In the genomic region with DNA sequence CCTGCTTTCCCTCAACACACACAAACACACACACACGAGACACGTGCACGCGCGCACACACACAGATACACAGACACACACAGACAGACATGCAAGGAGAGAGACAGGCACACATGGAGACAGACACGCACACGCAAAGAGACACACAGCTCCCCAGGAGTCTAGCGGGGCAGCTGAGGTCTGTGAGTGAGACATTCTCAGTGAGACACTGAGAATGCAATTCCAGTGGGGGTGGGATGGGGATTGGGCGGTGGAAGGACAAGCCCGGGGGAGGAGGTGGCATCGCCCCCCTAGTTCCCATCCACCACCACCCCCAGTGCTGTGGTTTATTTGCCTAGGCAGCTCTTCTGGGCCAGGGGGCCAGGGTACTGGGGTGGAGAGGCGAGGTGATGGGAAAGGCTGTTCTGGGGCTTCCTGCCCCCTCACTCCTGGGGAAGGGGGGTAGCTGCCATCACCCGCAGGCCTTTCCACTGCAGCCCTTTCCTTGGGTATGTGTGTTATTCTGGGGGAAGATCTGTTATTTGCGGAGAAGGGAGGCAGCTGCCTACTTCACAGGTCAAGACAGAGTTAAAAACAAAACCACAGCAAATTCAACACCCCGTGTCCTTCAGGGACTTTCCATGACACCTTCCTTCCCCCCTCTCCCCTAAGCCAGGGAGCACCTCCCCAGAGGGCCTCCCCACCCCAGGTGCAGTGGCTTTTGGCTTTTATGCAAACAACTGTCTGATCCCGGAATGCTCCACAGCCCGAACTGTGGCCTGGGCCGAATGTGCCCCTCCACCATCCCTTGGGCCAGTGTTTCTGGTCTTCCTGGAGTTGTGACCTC, we compare ENCODE assay signal across 8 cellular contexts. TPM values are rescaled to one million over a fixed set of nuclear protein-coding genes. Genes with fewer than 3 reads are reported as not detected.
DNase-seq lines count a peak whose midpoint lies in the region; ATAC-seq and TF ChIP-seq lines count a peak whose summit lies in the region.

No MANE protein-coding gene starts in this region.

- H3K27ac ChIP-seq in mammary epithelial cell (ENCODE audit: insufficient read depth, low read depth, low read length): no peak overlapping the region
- no peak overlapping the region for H3K27ac ChIP-seq in endodermal cell (ENCODE audit: low read depth, low read length)
- peak overlapping the region in 2 of 4 donors; percentile 82 to 86 for H3K27ac ChIP-seq in gastrocnemius medialis

- H3K27ac Mint-ChIP-seq in MCF 10A (ENCODE audit: low read depth, unreplicated experiment) (peak overlapping the region; percentile 16), endodermal cell (no peak overlapping the region)

- 86% methylated on average over 7 of the region's 18 CpGs for WGBS in mammary epithelial cell (ENCODE audit: low coverage, missing lambda C conversion rate)
- 67 to 73% methylated on average over 2 to 14 of the region's 18 CpGs for WGBS in endodermal cell (ENCODE audit: insufficient coverage in 1 of 2, insufficient read length in 1 of 2), 2 experiments

- no peaks in the 10 kb centered on the region for H3K36me3 Mint-ChIP-seq in MCF 10A (ENCODE audit: insufficient read depth, unreplicated experiment)
- no peaks in the 10 kb centered on the region for H3K36me3 Mint-ChIP-seq in endodermal cell (ENCODE audit: low read depth)

- H3K4me2 ChIP-seq in mammary epithelial cell (ENCODE audit: insufficient read depth, low read depth, low read length): no peak overlapping the region

- DNase-seq in MCF 10A (ENCODE audit: unreplicated experiment) (no peak), mammary epithelial cell (no peak), endodermal cell (peak; percentile 64), NCI-H510A (lab: John Stamatoyannopoulos, UW) (no peak), gastrocnemius medialis (no peak), COR-L47 (lab: John Stamatoyannopoulos, UW) (no peak)
- DNase-seq in activated CD4-positive, alpha-beta T cell treated with anti-CD3 and anti-CD28 coated beads for 4 hours: peak; percentile 51 to 63
- peak; percentile 26 to 35 (median 26) for DNase-seq in stimulated activated CD4-positive, alpha-beta T cell treated with anti-CD3 and anti-CD28 coated beads, TNF-alpha, amount 100 ng/mL, for 1 hour (ENCODE audit: low read depth in 3 of 3, low spot score in 1 of 3)

- H3K4me3 Mint-ChIP-seq in MCF 10A (ENCODE audit: unreplicated experiment) (peak overlapping the region; percentile 30), endodermal cell (peak overlapping the region; percentile 52)

- no peak overlapping the region for H2AFZ ChIP-seq in mammary epithelial cell (ENCODE audit: low read depth, low read length)

- H3K36me3 ChIP-seq in mammary epithelial cell (ENCODE audit: insufficient read depth, low read length): no peaks in the 10 kb centered on the region
- H3K36me3 ChIP-seq in endodermal cell (ENCODE audit: control insufficient read depth, insufficient read depth, low read length): no peaks in the 10 kb centered on the region
- H3K36me3 ChIP-seq in gastrocnemius medialis: no peaks in the 10 kb centered on the region

- H3K9ac ChIP-seq in mammary epithelial cell (ENCODE audit: insufficient read depth, low read length): no peak overlapping the region
- no peak overlapping the region for H3K9ac ChIP-seq in endodermal cell (ENCODE audit: extremely low read depth, low read length, poor library complexity, severe bottlenecking)

- H3K79me2 ChIP-seq in mammary epithelial cell (ENCODE audit: insufficient read depth, low read length): no peaks in the 10 kb centered on the region

- intact Hi-C loops in MCF 10A (cut with micrococcal nuclease): no loop called here
- intact Hi-C loops in mammary epithelial cell (cut with micrococcal nuclease): loop anchor here (2.0 to 10.0 kb wide), 3 partner anchors 109 to 551 kb away; partner anchors contain the start of genes IKZF3 and RPL19
- intact Hi-C loops in gastrocnemius medialis (cut with DNase I; ENCODE audit: low total_unique reads): loop anchor here (10.0 kb wide), 1 partner anchor 211 kb away; no protein-coding TSS in a partner anchor

- ATAC-seq in gastrocnemius medialis: no peak

- no peak overlapping the region for H3K4me3 ChIP-seq in mammary epithelial cell (replicated peaks in 1 of 3; ENCODE audit: insufficient read depth in 1 of 3, low read depth in 2 of 3, low read length in 3 of 3)
- no peak overlapping the region for H3K4me3 ChIP-seq in endodermal cell (ENCODE audit: low read length)
- no peak overlapping the region for H3K4me3 ChIP-seq in gastrocnemius medialis

- no peaks in the 10 kb centered on the region for H4K20me1 ChIP-seq in mammary epithelial cell (ENCODE audit: insufficient read depth, low read length)

- no peaks in the 10 kb centered on the region for H3K9me3 Mint-ChIP-seq in MCF 10A (ENCODE audit: unreplicated experiment)
- no peaks in the 10 kb centered on the region for H3K9me3 Mint-ChIP-seq in endodermal cell

- POLR2A ChIA-PET in MCF 10A (lab: Yijun Ruan, JAX): interaction anchor here (1.0 to 5.5 kb wide), 4 partner anchors 14 to 130 kb away, joined by 3 to 36 read pairs (median 7); partner anchors contain the start of genes GRB7 and PGAP3

- H3K4me1 Mint-ChIP-seq in MCF 10A (ENCODE audit: insufficient read depth, unreplicated experiment) (no peaks in the 10 kb centered on the region), endodermal cell (peaks cover 26% of the 10 kb centered on the region)

- no peak for TF ChIP-seq POLR2A in gastrocnemius medialis (IDR thresholded peaks at IDR 0.05)

- CTCF ChIA-PET in MCF 10A (lab: Yijun Ruan, JAX): interaction anchor here (0.6 to 5.1 kb wide), 7 partner anchors 8 to 271 kb away, joined by 3 to 50 read pairs (median 4); no protein-coding TSS in a partner anchor
- CTCF ChIA-PET in mammary epithelial cell (lab: Charles Lee; ENCODE audit: low non-redundant PET): no interaction called here

- H3K4me1 ChIP-seq in mammary epithelial cell (ENCODE audit: insufficient read depth, low read length) (peaks cover 7% of the 10 kb centered on the region), endodermal cell (ENCODE audit: control insufficient read depth, insufficient read depth, low read length) (peaks cover 3% of the 10 kb centered on the region), gastrocnemius medialis (peaks cover 0 to 5% of the 10 kb centered on the region in 2 donors)

- peaks cover 55% of the 10 kb centered on the region for H3K27me3 Mint-ChIP-seq in MCF 10A (ENCODE audit: insufficient read depth, unreplicated experiment)
- H3K27me3 Mint-ChIP-seq in endodermal cell (ENCODE audit: insufficient read depth): no peaks in the 10 kb centered on the region

- TF ChIP-seq CTCF in MCF 10A (IDR thresholded peaks at IDR 0.05; ENCODE audit: unreplicated experiment) (no peak), mammary epithelial cell (conservative IDR thresholded peaks at IDR 0.05 in 1 of 2, IDR thresholded peaks at IDR 0.05 in 1 of 2; ENCODE audit: extremely low read depth in 1 of 2, insufficient read depth in 1 of 2, low read depth in 1 of 2, low read length in 2 of 2) (no peak), endodermal cell (conservative IDR thresholded peaks at IDR 0.05) (no peak), gastrocnemius medialis (IDR thresholded peaks at IDR 0.05 in 4 of 5, conservative IDR thresholded peaks at IDR 0.05 in 1 of 5) (no peak)

- H3K27me3 ChIP-seq in mammary epithelial cell (ENCODE audit: insufficient read depth, low read length) (peaks cover 2% of the 10 kb centered on the region), endodermal cell (ENCODE audit: control insufficient read depth, insufficient read depth, low read length, poor library complexity, severe bottlenecking) (peaks cover 6% of the 10 kb centered on the region), gastrocnemius medialis (peaks cover 0 to 2% (median 0%) of the 10 kb centered on the region in 3 donors)

- in situ Hi-C loops in mammary epithelial cell (cut with MboI; ENCODE audit: low sequenced_read_pairs in 2 of 2): loop anchor here in 1 of 2 donors (5.0 kb wide), 1 partner anchor 133 kb away; no protein-coding TSS in a partner anchor
- in situ Hi-C loops in gastrocnemius medialis (cut with MboI; ENCODE audit: low sequenced_read_pairs in 4 of 4): loop anchor here in 3 of 4 donors (10.0 kb wide), 2 partner anchors 131 to 201 kb away; partner anchors contain the start of gene PPP1R1B (in 2 of the 3)

- BruUV-seq in MCF 10A (replicated peaks; lab: Mats Ljungman, UMichigan): no TSS peak
- no TSS peak for BruUV-seq in mammary epithelial cell (replicated peaks; lab: Mats Ljungman, UMichigan)

- H3K9me3 ChIP-seq in mammary epithelial cell (replicated peaks; ENCODE audit: insufficient read depth, low read length) (no peaks in the 10 kb centered on the region), endodermal cell (ENCODE audit: control insufficient read depth, low read length) (no peaks in the 10 kb centered on the region), gastrocnemius medialis (no peaks in the 10 kb centered on the region)

- dilution Hi-C loops in mammary epithelial cell (cut with HindIII; ENCODE audit: low sequenced_read_pairs): no loop called here

RNA-seq across cellular contexts. Expression of gene GRB7, which starts 18.0 kb away (rescaled TPM):
- total RNA-seq in MCF 10A (2022) (7.3 and 10.3 TPM in 2 replicates), mammary epithelial cell (10 to 100 TPM in 1 of 2 donors, 1 to 10 TPM in 1; 1.5 to 18.2 TPM), endodermal cell (10 to 100 TPM; 54.6 to 73.9 TPM), gastrocnemius medialis (under 1 TPM in 2 of 4 donors, not detected in 2; 0.41 to 0.70 TPM)
- 9.9 TPM for polyA plus RNA-seq in mammary epithelial cell
- 9.1 TPM for polyA minus RNA-seq in mammary epithelial cell
- 6.1 TPM for polyA plus RNA-seq in endodermal cell (2013, experiment 1 of 2)
- 4.4 TPM for polyA plus RNA-seq in endodermal cell (2013, experiment 2 of 2)

RNA-seq across cellular contexts. Expression of gene MIEN1, which starts 25.4 kb away (rescaled TPM):
- 42.1 and 51.3 TPM in 2 replicates for total RNA-seq in MCF 10A (2022)
- 10 to 100 TPM; 10.2 to 36.8 TPM for total RNA-seq in mammary epithelial cell
- polyA plus RNA-seq in mammary epithelial cell: 47.4 TPM
- 29.8 TPM for polyA minus RNA-seq in mammary epithelial cell
- total RNA-seq in endodermal cell: 10 to 100 TPM; 42.6 to 57.0 TPM
- polyA plus RNA-seq in endodermal cell (2013, experiment 1 of 2): 57.8 TPM
- 57.7 TPM for polyA plus RNA-seq in endodermal cell (2013, experiment 2 of 2)
- total RNA-seq in gastrocnemius medialis: 10 to 100 TPM; 42.8 to 81.9 (median 67.7) TPM

RNA-seq across cellular contexts. Expression of gene ERBB2, which starts 55.9 kb away (rescaled TPM):
- 33.3 and 33.7 TPM in 2 replicates for total RNA-seq in MCF 10A (2022)
- total RNA-seq in mammary epithelial cell: 10 to 100 TPM; 54.3 to 66.5 TPM
- polyA plus RNA-seq in mammary epithelial cell: 28.4 TPM
- 222 TPM for polyA minus RNA-seq in mammary epithelial cell
- total RNA-seq in endodermal cell: 100 to 1,000 TPM; 110 to 133 TPM
- polyA plus RNA-seq in endodermal cell (2013, experiment 1 of 2): 72.5 TPM
- polyA plus RNA-seq in endodermal cell (2013, experiment 2 of 2): 68.6 TPM
- total RNA-seq in gastrocnemius medialis: 10 to 100 TPM in 3 of 4 donors, 1 to 10 TPM in 1; 6.0 to 26.4 (median 15.3) TPM

Comparison
In these comparisons a context has a peak if more than half of its experiments do, and no peak if none do; other contexts are left out.
1. DNase-seq: peak in activated CD4-positive, alpha-beta T cell treated with anti-CD3 and anti-CD28 coated beads for 4 hours (2 of 2), endodermal cell (single experiment) and stimulated activated CD4-positive, alpha-beta T cell treated with anti-CD3 and anti-CD28 coated beads, TNF-alpha, amount 100 ng/mL, for 1 hour (3 of 3); none in MCF 10A (single experiment), mammary epithelial cell (single experiment), NCI-H510A (single experiment), gastrocnemius medialis (0 of 2) and COR-L47 (single experiment).